In the genomic region with DNA sequence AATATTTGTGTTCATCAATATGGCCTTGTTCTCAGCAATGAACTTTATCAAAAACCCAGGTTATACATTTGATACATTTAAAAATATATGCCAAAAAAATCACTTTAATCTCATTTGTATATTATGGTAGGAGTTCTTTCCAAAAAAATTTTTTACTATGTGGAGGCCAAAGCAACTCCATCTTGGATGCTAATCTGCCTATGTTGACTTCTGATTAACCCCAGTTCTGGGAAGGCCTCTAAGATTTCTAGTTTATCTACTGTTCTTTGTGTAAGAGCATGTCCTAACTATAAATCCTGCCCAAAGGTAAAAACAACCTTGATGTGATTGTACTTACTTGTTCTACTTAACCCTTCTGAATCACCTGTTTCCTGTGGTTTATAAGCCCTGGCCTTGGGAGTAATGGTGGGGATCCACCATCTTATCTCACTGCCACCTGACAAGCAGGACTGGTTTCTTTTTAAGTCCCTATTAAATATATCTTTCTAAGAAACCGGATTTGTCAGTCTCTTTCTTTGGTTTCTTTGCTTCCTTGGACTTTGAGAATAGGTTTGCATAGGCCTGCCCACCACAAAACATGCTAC, we compare ENCODE assay signal across 21 cellular contexts.
DNase-seq lines count a peak whose midpoint lies in the region; ATAC-seq and TF ChIP-seq lines count a peak whose summit lies in the region.
"Had no signal": no experiment of that assay in that cellular context is flagged by ENCODE, and none has a peak within 500 bp of the region (broad histone marks: within the 10 kb centered on the region; RNA-seq: fewer than 3 reads in every experiment).

No MANE protein-coding gene starts in this region.

- no peak overlapping the region for H3K9ac ChIP-seq in SK-N-MC (ENCODE audit: insufficient read length)

- H3K36me3 ChIP-seq in SK-N-MC (ENCODE audit: insufficient read depth, low read length) = 0 out of 2 replicates have a peak, but pooled peaks cover 4% of the 10 kb centered on the region
- H3K36me3 ChIP-seq: esophagus squamous epithelium, gastroesophageal sphincter, thoracic aorta had no signal

- no peak for ATAC-seq in stimulated activated memory B cell treated with anti-CD40 and anti-IgM and Interleukin-4, amounts not matched to agents 10 μg/mL and 1 μg/mL and 100 μg/mL, for 72 hours
- ATAC-seq: gastroesophageal sphincter had no signal

- no peaks in the 10 kb centered on the region for H3K9me3 ChIP-seq in SK-N-MC (ENCODE audit: low read depth, low read length)
- H3K9me3 ChIP-seq: esophagus squamous epithelium, gastroesophageal sphincter, thoracic aorta had no signal

- H3K4me3 ChIP-seq in GM12865 (ENCODE audit: low read depth, low read length) (no peak overlapping the region), SK-N-MC (no peak overlapping the region)
- H3K4me3 ChIP-seq: esophagus squamous epithelium, gastroesophageal sphincter, skin epidermis, thoracic aorta had no signal

- DNase-seq in GM12865 (ENCODE audit: low read depth) (peak; percentile 6), SK-N-MC (ENCODE audit: low read depth, low spot score) (no peak), epithelial cell of prostate (ENCODE audit: low read depth, low spot score) (peak; percentile 48), GM13977 (ENCODE audit: low spot score) (no peak), NCI-H345 treated with DMSO at 0.1 percent for 48 hours (lab: John Stamatoyannopoulos, UW; ENCODE audit: unreplicated experiment) (no peak), NCI-H1105 treated with DMSO at 0.1 percent for 48 hours (lab: John Stamatoyannopoulos, UW) (no peak)
- DNase-seq: activated B cell treated with CpG ODN at 0.5 μM for 24 hours; activated naive CD8-positive, alpha-beta T cell treated with anti-CD3 and anti-CD28 coated beads for 36 hours; CD4-positive, alpha-beta memory T cell; effector CD4-positive, alpha-beta T cell; esophagus squamous epithelium; GDM1; stimulated activated CD4-positive, alpha-beta T cell treated with anti-CD3 and anti-CD28 coated beads, Interleukin-1b, Interleukin-23, amount 100 ng/mL, for 48 hours; stimulated activated naive B cell treated with anti-CD40 and anti-IgM and Interleukin-4, amounts not matched to agents 10 μg/mL and 1 μg/mL and 100 μg/mL, for 72 hours had no signal

- H3K4me3 Mint-ChIP-seq in stimulated activated memory B cell treated with anti-CD40 and anti-IgM and Interleukin-4, amounts not matched to agents 10 μg/mL and 1 μg/mL and 100 μg/mL, for 72 hours = no peak overlapping the region
- H3K4me3 Mint-ChIP-seq: activated B cell treated with CpG ODN at 0.5 μM for 24 hours; activated naive CD8-positive, alpha-beta T cell treated with anti-CD3 and anti-CD28 coated beads for 36 hours; activated T-helper 1 cell treated with anti-CD3 and anti-CD28 coated beads, Interleukin-12 subunit alpha, Interleukin-12 subunit beta, Interleukin-2, Interleukin-4 antibody, amounts not matched to agents 30 ng/mL and 10 ng/mL and 1 ng/mL, durations not matched to agents 14 hours and 24 hours and 36 hours; brain; stimulated activated naive B cell treated with anti-CD40 and anti-IgM and Interleukin-4, amounts not matched to agents 10 μg/mL and 1 μg/mL and 100 μg/mL, for 72 hours had no signal

- no peak overlapping the region for H3K27ac Mint-ChIP-seq in stimulated activated memory B cell treated with anti-CD40 and anti-IgM and Interleukin-4, amounts not matched to agents 10 μg/mL and 1 μg/mL and 100 μg/mL, for 72 hours
- H3K27ac Mint-ChIP-seq: activated B cell treated with CpG ODN at 0.5 μM for 24 hours; activated naive CD8-positive, alpha-beta T cell treated with anti-CD3 and anti-CD28 coated beads for 36 hours; activated T-helper 1 cell treated with anti-CD3 and anti-CD28 coated beads, Interleukin-12 subunit alpha, Interleukin-12 subunit beta, Interleukin-2, Interleukin-4 antibody, amounts not matched to agents 30 ng/mL and 10 ng/mL and 1 ng/mL, durations not matched to agents 14 hours and 24 hours and 36 hours; brain; stimulated activated naive B cell treated with anti-CD40 and anti-IgM and Interleukin-4, amounts not matched to agents 10 μg/mL and 1 μg/mL and 100 μg/mL, for 72 hours had no signal

- H3K27ac ChIP-seq in 22Rv1 (peak overlapping the region; percentile 48), SK-N-MC (0 out of 2 replicates have a peak overlapping the region, but pooled peaks have one; percentile 45), epithelial cell of prostate (peak overlapping the region; percentile 17)
- H3K27ac ChIP-seq: gastroesophageal sphincter, skin epidermis, thoracic aorta had no signal

- H3K36me3 Mint-ChIP-seq in stimulated activated memory B cell treated with anti-CD40 and anti-IgM and Interleukin-4, amounts not matched to agents 10 μg/mL and 1 μg/mL and 100 μg/mL, for 72 hours = peaks cover 37% of the 10 kb centered on the region

- TF ChIP-seq CTCF in 22Rv1 (IDR thresholded peaks at IDR 0.05) = no peak
- TF ChIP-seq CTCF in GM12865 (IDR thresholded peaks at IDR 0.05; ENCODE audit: insufficient read depth, low read depth, low read length, missing control alignments) = no peak
- no peak for TF ChIP-seq CTCF in GM13977 (IDR thresholded peaks at IDR 0.05; ENCODE audit: extremely low read depth, insufficient read depth, missing control alignments)

- H3K9me3 Mint-ChIP-seq in stimulated activated memory B cell treated with anti-CD40 and anti-IgM and Interleukin-4, amounts not matched to agents 10 μg/mL and 1 μg/mL and 100 μg/mL, for 72 hours = peaks cover 3% of the 10 kb centered on the region

- peaks cover 39% of the 10 kb centered on the region for H3K4me1 Mint-ChIP-seq in stimulated activated memory B cell treated with anti-CD40 and anti-IgM and Interleukin-4, amounts not matched to agents 10 μg/mL and 1 μg/mL and 100 μg/mL, for 72 hours

- in situ Hi-C loops in GM13977 (cut with MboI; ENCODE audit: low pct_unique_long_range_greater_than_20kb, low sequenced_read_pairs, unreplicated experiment) = no loop called here

- no peaks in the 10 kb centered on the region for H3K27me3 Mint-ChIP-seq in stimulated activated memory B cell treated with anti-CD40 and anti-IgM and Interleukin-4, amounts not matched to agents 10 μg/mL and 1 μg/mL and 100 μg/mL, for 72 hours
- H3K27me3 Mint-ChIP-seq: activated B cell treated with CpG ODN at 0.5 μM for 24 hours; activated naive CD8-positive, alpha-beta T cell treated with anti-CD3 and anti-CD28 coated beads for 36 hours; brain; CD4-positive, alpha-beta memory T cell; stimulated activated naive B cell treated with anti-CD40 and anti-IgM and Interleukin-4, amounts not matched to agents 10 μg/mL and 1 μg/mL and 100 μg/mL, for 72 hours had no signal

Comparison
In these comparisons a context has a peak if more than half of its experiments do, and no peak if none do; other contexts are left out.
1. DNase-seq: peak in GM12865 (single experiment) and epithelial cell of prostate (single experiment); none in SK-N-MC (single experiment), GM13977 (single experiment), NCI-H345 treated with DMSO at 0.1 percent for 48 hours (single experiment) and NCI-H1105 treated with DMSO at 0.1 percent for 48 hours (single experiment).
2. Peak in every context shown above with its lines, with median percentiles within 50 percentile points of each other: H3K27ac ChIP-seq.